Comparison of ENCODE assay signal across 14 cellular contexts in genomic region chr1:218476385-218476784, GRCh38.
DNase-seq lines count a peak whose midpoint lies in the region; ATAC-seq and TF ChIP-seq lines count a peak whose summit lies in the region.
"Had no signal": no experiment of that assay in that cellular context is flagged by ENCODE, and none has a peak within 500 bp of the region (broad histone marks: within the 10 kb centered on the region; RNA-seq: fewer than 3 reads in every experiment).

No MANE protein-coding gene starts in this region.

- DNase-seq in AG04449 (ENCODE audit: low read depth, low spot score) (peak; percentile 83), astrocyte of the hippocampus (ENCODE audit: low read depth, low spot score) (peak; percentile 72), kidney epithelial cell (ENCODE audit: low read depth) (peak; percentile 86), foreskin melanocyte (no peak), SK-N-DZ (ENCODE audit: low spot score) (no peak)
- DNase-seq: activated CD8-positive, alpha-beta memory T cell treated with anti-CD3 and anti-CD28 coated beads, Interleukin-2, amount 50 U/mL, for 48 hours; BE2C; body of pancreas; glutamatergic neuron; midbrain; stimulated activated CD4-positive, alpha-beta T cell treated with anti-CD3 and anti-CD28 coated beads, Interleukin-12 subunit alpha, Interleukin-12 subunit beta, amount 100 ng/mL, for 4 hours had no signal

- CTCF ChIA-PET in AG04449 (lab: Yijun Ruan, JAX) = no interaction called here

- no peaks in the 10 kb centered on the region for H3K27me3 ChIP-seq in kidney epithelial cell (ENCODE audit: control insufficient read depth, insufficient read depth, low read length)
- H3K27me3 ChIP-seq: BE2C, body of pancreas had no signal

- POLR2A ChIA-PET in AG04449 (lab: Yijun Ruan, JAX) = interaction anchor here (1.2 to 1.4 kb wide), 2 partner anchors 9 to 131 kb away, joined by 4 to 5 read pairs; partner anchors contain the start of gene TGFB2

- H3K4me3 ChIP-seq in AG04449 (ENCODE audit: low read depth, low read length) = no peak overlapping the region
- H3K4me3 ChIP-seq in kidney epithelial cell (ENCODE audit: low read depth, low read length) = no peak overlapping the region
- H3K4me3 ChIP-seq: body of pancreas had no signal

- TF ChIP-seq CTCF in AG04449 (IDR thresholded peaks at IDR 0.05; ENCODE audit: insufficient read depth, low read length, missing control alignments) (no peak), kidney epithelial cell (IDR thresholded peaks at IDR 0.05; ENCODE audit: insufficient read depth, low read length, poor library complexity, severe bottlenecking) (no peak)

- no peaks in the 10 kb centered on the region for H3K36me3 ChIP-seq in kidney epithelial cell (ENCODE audit: control insufficient read depth, insufficient read depth, low read length)
- H3K36me3 ChIP-seq: BE2C had no signal

- ATAC-seq in HG03432 (IDR thresholded peaks at IDR 0.05; ENCODE audit: unreplicated experiment) (peak; percentile 40), HG03139 (IDR thresholded peaks at IDR 0.05; ENCODE audit: unreplicated experiment) (no peak), HG03097 (IDR thresholded peaks at IDR 0.05; ENCODE audit: low FRiP score, unreplicated experiment) (no peak)
- ATAC-seq: body of pancreas had no signal

Comparison
In these comparisons a context has a peak if more than half of its experiments do, and no peak if none do; other contexts are left out.
1. DNase-seq: peak in AG04449 (single experiment), astrocyte of the hippocampus (single experiment) and kidney epithelial cell (single experiment); none in foreskin melanocyte (single experiment) and SK-N-DZ (single experiment).